ENCODE assay signal across 22 cellular contexts in genomic region chr3:123597561-123597960, GRCh38.
"Had no signal": no experiment of that assay in that cellular context is flagged by ENCODE, and none has a peak within 500 bp of the region (broad histone marks: within the 10 kb centered on the region; RNA-seq: fewer than 3 reads in every experiment).

No MANE protein-coding gene starts in this region.

- H3K4me1 ChIP-seq: psoas muscle, testis, thyroid gland, upper lobe of right lung had no signal

- H3K9me3 ChIP-seq: left ventricle myocardium inferior, pancreas, psoas muscle, right atrium auricular region, right lobe of liver, testis, thyroid gland, transverse colon, upper lobe of right lung had no signal

- DNase-seq: hippocampal formation; left ventricle myocardium inferior; naive thymus-derived CD8-positive, alpha-beta T cell; nucleus accumbens; pancreas; posterior cingulate gyrus; psoas muscle; right lobe of liver; stimulated activated CD4-positive, alpha-beta T cell treated with anti-CD3 and anti-CD28 coated beads, Interleukin-1b, Interleukin-23, amount 100 ng/mL, for 48 hours; stimulated activated CD4-positive, alpha-beta T cell treated with anti-CD3 and anti-CD28 coated beads, Interleukin-2, amount 100 ng/mL, for 48 hours; stimulated activated CD4-positive, alpha-beta T cell treated with anti-CD3 and anti-CD28 coated beads, Interleukin-4, amount 100 ng/mL, for 4 hours; stimulated activated CD8-positive, alpha-beta memory T cell treated with anti-CD3 and anti-CD28 coated beads, Interleukin-4, amount 100 ng/mL, for 48 hours; stimulated activated naive CD4-positive, alpha-beta T cell treated with Interleukin-2 at 50 U/mL for 16 hours; stimulated activated naive CD8-positive, alpha-beta T cell treated with anti-CD3 and anti-CD28 coated beads, Interleukin-15, amount 100 ng/mL, for 72 hours; testis; thyroid gland; transverse colon; upper lobe of right lung had no signal

- H3K36me3 ChIP-seq: left ventricle myocardium inferior, pancreas, right atrium auricular region, right lobe of liver, thyroid gland, transverse colon, upper lobe of right lung had no signal

- H3K27ac ChIP-seq: left ventricle myocardium inferior, pancreas, psoas muscle, right atrium auricular region, right lobe of liver, testis, thyroid gland, transverse colon, upper lobe of right lung had no signal

- H3K4me3 ChIP-seq: left ventricle myocardium inferior, lung, pancreas, psoas muscle, right atrium auricular region, right lobe of liver, smooth muscle cell, testis, thyroid gland, transverse colon, upper lobe of right lung had no signal

- H3K27me3 ChIP-seq: pancreas, right atrium auricular region, right lobe of liver, testis, thyroid gland, transverse colon, upper lobe of right lung had no signal

- ATAC-seq: naive thymus-derived CD8-positive, alpha-beta T cell; pancreas; psoas muscle; right lobe of liver; stimulated activated memory B cell treated with anti-CD40 and anti-IgM and Interleukin-4, amounts not matched to agents 10 μg/mL and 1 μg/mL and 100 μg/mL, for 72 hours; stimulated activated naive CD8-positive, alpha-beta T cell treated with anti-CD3 and anti-CD28 coated beads, Interleukin-15, amount 100 ng/mL, for 72 hours; upper lobe of right lung had no signal
